ENCODE assay signal across 21 cellular contexts in genomic region chr3:16239776-16240175, GRCh38. TPM values are rescaled to one million over a fixed set of nuclear protein-coding genes. Genes with fewer than 3 reads are reported as not detected.
DNase-seq lines count a peak whose midpoint lies in the region; ATAC-seq and TF ChIP-seq lines count a peak whose summit lies in the region.
"Had no signal": no experiment of that assay in that cellular context is flagged by ENCODE, and none has a peak within 500 bp of the region (broad histone marks: within the 10 kb centered on the region; RNA-seq: fewer than 3 reads in every experiment).

No MANE protein-coding gene starts in this region.

- TF ChIP-seq EP300 in suprapubic skin (IDR thresholded peaks at IDR 0.05) = no peak

- no peaks in the 10 kb centered on the region for H3K9me3 ChIP-seq in suprapubic skin

- TF ChIP-seq POLR2A in suprapubic skin (IDR thresholded peaks at IDR 0.05) = no peak

- no peak overlapping the region for H3K4me3 ChIP-seq in suprapubic skin

- H3K9me3 Mint-ChIP-seq in activated CD4-positive, alpha-beta T cell treated with anti-CD3 and anti-CD28 coated beads for 36 hours (ENCODE audit: low read depth) = no peaks in the 10 kb centered on the region
- H3K9me3 Mint-ChIP-seq: activated naive CD8-positive, alpha-beta T cell treated with anti-CD3 and anti-CD28 coated beads, Interleukin-2, amount 50 U/mL, for 24 hours; CD14-positive monocyte; type B pancreatic cell; WTC11 had no signal

- H3K36me3 ChIP-seq in suprapubic skin = no peaks in the 10 kb centered on the region

- intact Hi-C loops in activated CD4-positive, alpha-beta T cell treated with anti-CD3 and anti-CD28 coated beads for 36 hours (cut with DNase I, micrococcal nuclease) = no loop called here

- peaks cover 7% of the 10 kb centered on the region for H3K4me1 ChIP-seq in suprapubic skin
- H3K4me1 ChIP-seq: parathyroid adenoma had no signal

- no peak for TF ChIP-seq CTCF in suprapubic skin (IDR thresholded peaks at IDR 0.05)

- no peak overlapping the region for H3K27ac Mint-ChIP-seq in activated CD4-positive, alpha-beta T cell treated with anti-CD3 and anti-CD28 coated beads for 36 hours
- H3K27ac Mint-ChIP-seq: activated CD8-positive, alpha-beta T cell treated with anti-CD3 and anti-CD28 coated beads, Interleukin-2, amount 10 ng/mL, durations not matched to agents 7 days and 5 days; activated naive CD8-positive, alpha-beta T cell treated with anti-CD3 and anti-CD28 coated beads, Interleukin-2, amount 50 U/mL, for 24 hours; T-helper 17 cell; type B pancreatic cell; WTC11 had no signal

- no peaks in the 10 kb centered on the region for H3K36me3 Mint-ChIP-seq in activated CD4-positive, alpha-beta T cell treated with anti-CD3 and anti-CD28 coated beads for 36 hours (ENCODE audit: low read depth)
- H3K36me3 Mint-ChIP-seq: CD14-positive monocyte, type B pancreatic cell, WTC11 had no signal

- WGBS in suprapubic skin = 79% methylated on average over 4 of the region's 4 CpGs

- no peak for DNase-seq in activated CD4-positive, alpha-beta T cell treated with anti-CD3 and anti-CD28 coated beads for 36 hours
- no peak for DNase-seq in activated CD4-positive, alpha-beta T cell treated with anti-CD3 and anti-CD28 coated beads for 1 hour
- DNase-seq in amniotic epithelial cell (ENCODE audit: low read depth) (peak; percentile 68), fibroblast of the conjunctiva (ENCODE audit: low read depth) (peak; percentile 43), suprapubic skin (ENCODE audit: low spot score in 2 of 2) (no peak), pons (ENCODE audit: low spot score) (no peak), MV-4-11 (lab: John Stamatoyannopoulos, UW) (no peak)
- no peak for DNase-seq in stimulated activated CD8-positive, alpha-beta memory T cell treated with anti-CD3 and anti-CD28 coated beads, Interleukin-4, amount 100 ng/mL, for 48 hours
- DNase-seq: 8988T; activated CD8-positive, alpha-beta T cell treated with anti-CD3 and anti-CD28 coated beads, Interleukin-2, amount 10 ng/mL, durations not matched to agents 7 days and 5 days; activated naive CD8-positive, alpha-beta T cell treated with anti-CD3 and anti-CD28 coated beads, Interleukin-2, amount 50 U/mL, for 24 hours; effector CD8-positive, alpha-beta T cell; left ventricle myocardium superior; NCI-H1417 treated with DMSO at 0.1 percent for 48 hours; NCI-H345; Right ventricle myocardium superior; T-helper 17 cell had no signal

- no peak overlapping the region for H3K4me3 Mint-ChIP-seq in activated CD4-positive, alpha-beta T cell treated with anti-CD3 and anti-CD28 coated beads for 36 hours
- H3K4me3 Mint-ChIP-seq: activated CD8-positive, alpha-beta T cell treated with anti-CD3 and anti-CD28 coated beads, Interleukin-2, amount 10 ng/mL, durations not matched to agents 7 days and 5 days; activated naive CD8-positive, alpha-beta T cell treated with anti-CD3 and anti-CD28 coated beads, Interleukin-2, amount 50 U/mL, for 24 hours; CD14-positive monocyte; T-helper 17 cell; type B pancreatic cell; WTC11 had no signal

- POLR2A ChIA-PET in activated CD4-positive, alpha-beta T cell treated with anti-CD3 and anti-CD28 coated beads for 36 hours (lab: Charles Lee) = no interaction called here

- H3K27me3 ChIP-seq in suprapubic skin = no peaks in the 10 kb centered on the region

- peaks cover 16% of the 10 kb centered on the region for H3K4me1 Mint-ChIP-seq in activated CD4-positive, alpha-beta T cell treated with anti-CD3 and anti-CD28 coated beads for 36 hours
- H3K4me1 Mint-ChIP-seq: WTC11 had no signal

- peak overlapping the region; percentile 71 for H3K27ac ChIP-seq in suprapubic skin
- H3K27ac ChIP-seq: parathyroid adenoma had no signal

- peak; percentile 9 for ATAC-seq in activated CD4-positive, alpha-beta T cell treated with anti-CD3 and anti-CD28 coated beads for 36 hours
- ATAC-seq: activated CD8-positive, alpha-beta T cell treated with anti-CD3 and anti-CD28 coated beads, Interleukin-2, amount 10 ng/mL, durations not matched to agents 7 days and 5 days; activated naive CD8-positive, alpha-beta T cell treated with anti-CD3 and anti-CD28 coated beads, Interleukin-2, amount 50 U/mL, for 24 hours; T-helper 17 cell; WTC11 had no signal

- CTCF ChIA-PET in activated CD4-positive, alpha-beta T cell treated with anti-CD3 and anti-CD28 coated beads for 36 hours (lab: Charles Lee) = no interaction called here

- H3K27me3 Mint-ChIP-seq in activated CD4-positive, alpha-beta T cell treated with anti-CD3 and anti-CD28 coated beads for 36 hours = no peaks in the 10 kb centered on the region
- H3K27me3 Mint-ChIP-seq: activated naive CD8-positive, alpha-beta T cell treated with anti-CD3 and anti-CD28 coated beads, Interleukin-2, amount 50 U/mL, for 24 hours had no signal

RNA-seq across cellular contexts. Expression of gene DPH3, which starts 25.0 kb away (rescaled TPM):
- total RNA-seq in activated CD4-positive, alpha-beta T cell treated with anti-CD3 and anti-CD28 coated beads for 36 hours = 10 to 100 TPM; 13.0 to 17.8 TPM
- 10 to 100 TPM in 1 of 4 donors, 1 to 10 TPM in 3; 5.5 to 11.5 (median 8.0) TPM for total RNA-seq in suprapubic skin

RNA-seq across cellular contexts. Expression of gene OXNAD1, which starts 25.2 kb away (rescaled TPM):
- total RNA-seq in activated CD4-positive, alpha-beta T cell treated with anti-CD3 and anti-CD28 coated beads for 36 hours = 10 to 100 TPM; 27.7 to 34.6 TPM
- total RNA-seq in suprapubic skin = 10 to 100 TPM; 10.3 to 17.8 (median 13.3) TPM

Comparison
In these comparisons a context has a peak if more than half of its experiments do, and no peak if none do; other contexts are left out.
1. DNase-seq: peak in amniotic epithelial cell (single experiment) and fibroblast of the conjunctiva (single experiment); none in activated CD4-positive, alpha-beta T cell treated with anti-CD3 and anti-CD28 coated beads for 36 hours (single experiment), activated CD4-positive, alpha-beta T cell treated with anti-CD3 and anti-CD28 coated beads for 1 hour (single experiment), suprapubic skin (0 of 2), pons (single experiment), stimulated activated CD8-positive, alpha-beta memory T cell treated with anti-CD3 and anti-CD28 coated beads, Interleukin-4, amount 100 ng/mL, for 48 hours (single experiment) and MV-4-11 (single experiment).